25 cellular contexts compared by ENCODE assay signal in the genomic region with DNA sequence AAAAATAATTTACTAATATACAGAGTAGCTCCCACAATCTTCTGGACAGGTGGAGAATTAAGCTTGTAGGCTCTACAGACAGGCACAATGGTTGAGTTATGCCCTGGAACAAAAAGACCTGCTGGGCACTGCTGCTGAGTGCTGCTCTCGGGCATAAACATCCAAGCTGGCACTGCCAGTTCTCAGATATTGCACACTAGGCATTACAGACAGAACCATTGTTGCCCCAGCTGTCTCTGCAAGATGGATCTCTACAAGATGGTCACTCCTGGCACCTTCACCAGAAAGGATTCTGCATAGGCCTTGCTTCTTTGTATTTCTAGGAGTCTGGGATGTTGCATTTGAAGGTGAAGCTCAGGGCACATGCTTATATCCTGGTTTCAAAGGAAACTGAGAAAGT.
DNase-seq lines count a peak whose midpoint lies in the region; ATAC-seq lines count a peak whose summit lies in the region.
"Had no signal": no experiment of that assay in that cellular context is flagged by ENCODE, and none has a peak within 500 bp of the region (broad histone marks: within the 10 kb centered on the region; RNA-seq: fewer than 3 reads in every experiment).

No MANE protein-coding gene starts in this region.

- DNase-seq in NCI-H345 (lab: John Stamatoyannopoulos, UW) (peak; percentile 43), NCI-H345 treated with DMSO at 0.1 percent for 48 hours (lab: John Stamatoyannopoulos, UW; ENCODE audit: unreplicated experiment) (no peak), globus pallidus (ENCODE audit: low spot score) (peak; percentile 26), mesenchymal stem cell (no peak), pons (ENCODE audit: low spot score) (peak; percentile 67), SK-N-DZ (ENCODE audit: low spot score) (no peak), T-cell (no peak), T-helper 17 cell (no peak)
- DNase-seq: 8988T; ACHN; BE2C; CD4-positive, alpha-beta memory T cell; CD4-positive, CD25-positive, alpha-beta regulatory T cell; CD8-positive, alpha-beta memory T cell; COR-L47; DMS 273 treated with DMSO at 0.1 percent for 48 hours; DMS153; DMS53; DMS79; DND-41; EL; GDM1 had no signal

- no peak overlapping the region for H4K91ac ChIP-seq in mesenchymal stem cell (ENCODE audit: low read length)

- WGBS in mesenchymal stem cell, result 71% methylated on average over 1 of the region's 1 CpG

- H3K4me1 ChIP-seq in mesenchymal stem cell (ENCODE audit: control insufficient read depth, insufficient read depth, low read depth, low read length), result no peaks in the 10 kb centered on the region
- H3K4me1 ChIP-seq: BE2C, BLaER1 had no signal

- H3K27me3 Mint-ChIP-seq in T-cell (no peaks in the 10 kb centered on the region), T-helper 17 cell (no peaks in the 10 kb centered on the region)
- H3K27me3 Mint-ChIP-seq: CD4-positive, alpha-beta memory T cell; CD4-positive, CD25-positive, alpha-beta regulatory T cell; CD8-positive, alpha-beta memory T cell had no signal

- H3K79me1 ChIP-seq in mesenchymal stem cell (replicated peaks; ENCODE audit: low read length, poor library complexity, severe bottlenecking), result no peaks in the 10 kb centered on the region

- H2BK120ac ChIP-seq in mesenchymal stem cell (ENCODE audit: low read depth, low read length), result no peak overlapping the region

- CTCF ChIA-PET in T-cell (lab: Charles Lee), result no interaction called here

- H2AFZ ChIP-seq in mesenchymal stem cell (ENCODE audit: low read depth, low read length), result peak overlapping the region; percentile 27

- no peak overlapping the region for H3K27ac ChIP-seq in mesenchymal stem cell (ENCODE audit: low read length, poor library complexity, severe bottlenecking)
- H3K27ac ChIP-seq: BLaER1 had no signal

- ATAC-seq in T-cell (replicated peaks in 1 of 4) (no peak), T-helper 17 cell (no peak)
- ATAC-seq: GM12878 had no signal

- no peak overlapping the region for H3K14ac ChIP-seq in mesenchymal stem cell (ENCODE audit: low read length in 2 of 2)

- POLR2A ChIA-PET in T-cell (lab: Charles Lee), result no interaction called here

- H2BK5ac ChIP-seq in mesenchymal stem cell (ENCODE audit: low read depth, low read length, poor library complexity, severe bottlenecking), result no peak overlapping the region

- no peak overlapping the region for H3K4me3 ChIP-seq in mesenchymal stem cell (ENCODE audit: insufficient read depth in 1 of 2, low read depth in 1 of 2, low read length in 2 of 2)
- H3K4me3 ChIP-seq: BLaER1, GM12878 had no signal

- H3K36me3 Mint-ChIP-seq in T-cell (no peaks in the 10 kb centered on the region), T-helper 17 cell (ENCODE audit: low read depth) (no peaks in the 10 kb centered on the region)
- H3K36me3 Mint-ChIP-seq: CD14-positive monocyte; CD4-positive, alpha-beta memory T cell; CD4-positive, CD25-positive, alpha-beta regulatory T cell; CD8-positive, alpha-beta memory T cell had no signal

- no peaks in the 10 kb centered on the region for H3K27me3 ChIP-seq in mesenchymal stem cell (ENCODE audit: control insufficient read depth in 1 of 2, insufficient read depth in 1 of 2, low read length in 2 of 2)
- H3K27me3 ChIP-seq: BE2C, BLaER1 had no signal

- no peak overlapping the region for H2BK12ac ChIP-seq in mesenchymal stem cell (ENCODE audit: low read length in 2 of 2)

- H3K9ac ChIP-seq in mesenchymal stem cell (ENCODE audit: low read length), result no peak overlapping the region
- H3K9ac ChIP-seq: BLaER1 had no signal

- H3K27ac Mint-ChIP-seq in T-cell (no peak overlapping the region), T-helper 17 cell (no peak overlapping the region)
- H3K27ac Mint-ChIP-seq: CD14-positive monocyte; CD4-positive, alpha-beta memory T cell; CD4-positive, CD25-positive, alpha-beta regulatory T cell; CD8-positive, alpha-beta memory T cell had no signal

- H3K4me1 Mint-ChIP-seq in T-cell (no peaks in the 10 kb centered on the region), T-helper 17 cell (no peaks in the 10 kb centered on the region)
- H3K4me1 Mint-ChIP-seq: CD14-positive monocyte; CD4-positive, alpha-beta memory T cell; CD4-positive, CD25-positive, alpha-beta regulatory T cell; CD8-positive, alpha-beta memory T cell had no signal

- H3K4me3 Mint-ChIP-seq in T-cell, result no peak overlapping the region
- H3K4me3 Mint-ChIP-seq in T-helper 17 cell, result no peak overlapping the region
- H3K4me3 Mint-ChIP-seq: CD14-positive monocyte; CD4-positive, alpha-beta memory T cell; CD4-positive, CD25-positive, alpha-beta regulatory T cell; CD8-positive, alpha-beta memory T cell had no signal

- H3K9me3 ChIP-seq in mesenchymal stem cell (ENCODE audit: control insufficient read depth, low read length), result no peaks in the 10 kb centered on the region
- H3K9me3 ChIP-seq in T-helper 17 cell (ENCODE audit: control insufficient read depth, low read length, poor library complexity, severe bottlenecking), result no peaks in the 10 kb centered on the region
- H3K9me3 ChIP-seq: BE2C, BLaER1 had no signal

- H3K4me2 ChIP-seq in mesenchymal stem cell (ENCODE audit: low read length, poor library complexity, severe bottlenecking), result no peak overlapping the region
- H3K4me2 ChIP-seq: BLaER1 had no signal

- H3K4ac ChIP-seq in mesenchymal stem cell (ENCODE audit: low read depth in 1 of 2, low read length in 2 of 2), result no peak overlapping the region

- no peak overlapping the region for H3K23ac ChIP-seq in mesenchymal stem cell (ENCODE audit: low read length in 2 of 2)

- H3K18ac ChIP-seq in mesenchymal stem cell (ENCODE audit: low read depth in 1 of 2, low read length in 2 of 2), result no peak overlapping the region

- H3K9me3 Mint-ChIP-seq in T-cell, result peaks cover 3 to 8% (median 5%) of the 10 kb centered on the region in 3 donors

- H3K36me3 ChIP-seq in mesenchymal stem cell (ENCODE audit: control insufficient read depth in 1 of 2, insufficient read depth in 2 of 2, low read depth in 1 of 2, low read length in 2 of 2), result no peaks in the 10 kb centered on the region
- H3K36me3 ChIP-seq: BE2C, BLaER1 had no signal

- no peak overlapping the region for H2AK5ac ChIP-seq in mesenchymal stem cell (ENCODE audit: low read length, severe bottlenecking)

- no peak overlapping the region for H2BK15ac ChIP-seq in mesenchymal stem cell (ENCODE audit: low read depth, poor library complexity, severe bottlenecking)

- no peak overlapping the region for H4K8ac ChIP-seq in mesenchymal stem cell (ENCODE audit: low read length)

Comparison
In these comparisons a context has a peak if more than half of its experiments do, and no peak if none do; other contexts are left out.
1. DNase-seq: peak in NCI-H345 (single experiment), globus pallidus (single experiment) and pons (single experiment); none in NCI-H345 treated with DMSO at 0.1 percent for 48 hours (single experiment), mesenchymal stem cell (single experiment), SK-N-DZ (single experiment), T-cell (0 of 34) and T-helper 17 cell (0 of 3).